ENCODE assay signal across 2 cellular contexts in the genomic region with DNA sequence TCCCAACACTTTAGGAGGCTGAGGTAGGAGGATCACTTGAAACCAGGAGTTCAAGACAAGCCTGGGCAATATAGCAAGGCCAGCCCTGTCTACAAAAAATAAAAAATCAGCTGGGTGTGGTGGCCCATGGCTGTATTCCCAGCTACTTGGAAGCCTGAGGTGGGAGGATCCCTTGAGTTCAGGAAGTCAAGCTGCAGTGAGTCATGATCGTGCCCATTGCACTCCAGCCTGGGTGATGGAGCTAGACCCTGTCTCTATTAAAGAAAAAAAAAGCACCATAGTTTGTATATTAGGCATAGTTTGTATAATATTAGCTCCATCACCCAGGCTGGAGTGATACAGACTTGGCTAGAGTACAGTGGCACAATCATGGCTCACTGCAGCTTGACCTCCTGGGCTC.
TF ChIP-seq lines count a peak whose summit lies in the region.

No MANE protein-coding gene starts in this region.

TF ChIP-seq in IMR-90, 13 proteins besides CTCF, POLR2A, EP300 and RAD21:
- TF ChIP-seq RFX5 (IDR thresholded peaks at IDR 0.05; ENCODE audit: low read depth, low read length) (no peak), RCOR1 (IDR thresholded peaks at IDR 0.05; ENCODE audit: insufficient replicate concordance, low read length) (no peak)

TF ChIP-seq in K562, 482 proteins besides CTCF, POLR2A, EP300 and RAD21:
- peak; percentile 41 for TF ChIP-seq FOSL1 (tag; conservative IDR thresholded peaks at IDR 0.05)
- TF ChIP-seq JUND (IDR thresholded peaks at IDR 0.05; ENCODE audit: borderline replicate concordance, low read depth, low read length) = 0 out of 2 replicates have a peak, but pooled peaks have one; percentile 14
- TF ChIP-seq JUND (tag; IDR thresholded peaks at IDR 0.05; ENCODE audit: borderline replicate concordance, low read depth, low read length) = no peak
- TF ChIP-seq DMBX1 (CRISPR knock-in tag; IDR thresholded peaks at IDR 0.05; ENCODE audit: borderline replicate concordance) = no peak
- TF ChIP-seq, protein P1, sequence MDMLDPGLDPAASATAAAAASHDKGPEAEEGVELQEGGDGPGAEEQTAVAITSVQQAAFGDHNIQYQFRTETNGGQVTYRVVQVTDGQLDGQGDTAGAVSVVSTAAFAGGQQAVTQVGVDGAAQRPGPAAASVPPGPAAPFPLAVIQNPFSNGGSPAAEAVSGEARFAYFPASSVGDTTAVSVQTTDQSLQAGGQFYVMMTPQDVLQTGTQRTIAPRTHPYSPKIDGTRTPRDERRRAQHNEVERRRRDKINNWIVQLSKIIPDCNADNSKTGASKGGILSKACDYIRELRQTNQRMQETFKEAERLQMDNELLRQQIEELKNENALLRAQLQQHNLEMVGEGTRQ (CRISPR knock-in tag; IDR thresholded peaks at IDR 0.05) = no peak
- TF ChIP-seq YY1 (IDR thresholded peaks at IDR 0.05; ENCODE audit: borderline replicate concordance in 1 of 3, control insufficient read depth in 1 of 3, extremely low read depth in 1 of 3, insufficient read depth in 3 of 3, insufficient read length in 1 of 3, insufficient replicate concordance in 2 of 3, low read depth in 1 of 3, low read length in 2 of 3) = no peak
- TF ChIP-seq, protein P2, sequence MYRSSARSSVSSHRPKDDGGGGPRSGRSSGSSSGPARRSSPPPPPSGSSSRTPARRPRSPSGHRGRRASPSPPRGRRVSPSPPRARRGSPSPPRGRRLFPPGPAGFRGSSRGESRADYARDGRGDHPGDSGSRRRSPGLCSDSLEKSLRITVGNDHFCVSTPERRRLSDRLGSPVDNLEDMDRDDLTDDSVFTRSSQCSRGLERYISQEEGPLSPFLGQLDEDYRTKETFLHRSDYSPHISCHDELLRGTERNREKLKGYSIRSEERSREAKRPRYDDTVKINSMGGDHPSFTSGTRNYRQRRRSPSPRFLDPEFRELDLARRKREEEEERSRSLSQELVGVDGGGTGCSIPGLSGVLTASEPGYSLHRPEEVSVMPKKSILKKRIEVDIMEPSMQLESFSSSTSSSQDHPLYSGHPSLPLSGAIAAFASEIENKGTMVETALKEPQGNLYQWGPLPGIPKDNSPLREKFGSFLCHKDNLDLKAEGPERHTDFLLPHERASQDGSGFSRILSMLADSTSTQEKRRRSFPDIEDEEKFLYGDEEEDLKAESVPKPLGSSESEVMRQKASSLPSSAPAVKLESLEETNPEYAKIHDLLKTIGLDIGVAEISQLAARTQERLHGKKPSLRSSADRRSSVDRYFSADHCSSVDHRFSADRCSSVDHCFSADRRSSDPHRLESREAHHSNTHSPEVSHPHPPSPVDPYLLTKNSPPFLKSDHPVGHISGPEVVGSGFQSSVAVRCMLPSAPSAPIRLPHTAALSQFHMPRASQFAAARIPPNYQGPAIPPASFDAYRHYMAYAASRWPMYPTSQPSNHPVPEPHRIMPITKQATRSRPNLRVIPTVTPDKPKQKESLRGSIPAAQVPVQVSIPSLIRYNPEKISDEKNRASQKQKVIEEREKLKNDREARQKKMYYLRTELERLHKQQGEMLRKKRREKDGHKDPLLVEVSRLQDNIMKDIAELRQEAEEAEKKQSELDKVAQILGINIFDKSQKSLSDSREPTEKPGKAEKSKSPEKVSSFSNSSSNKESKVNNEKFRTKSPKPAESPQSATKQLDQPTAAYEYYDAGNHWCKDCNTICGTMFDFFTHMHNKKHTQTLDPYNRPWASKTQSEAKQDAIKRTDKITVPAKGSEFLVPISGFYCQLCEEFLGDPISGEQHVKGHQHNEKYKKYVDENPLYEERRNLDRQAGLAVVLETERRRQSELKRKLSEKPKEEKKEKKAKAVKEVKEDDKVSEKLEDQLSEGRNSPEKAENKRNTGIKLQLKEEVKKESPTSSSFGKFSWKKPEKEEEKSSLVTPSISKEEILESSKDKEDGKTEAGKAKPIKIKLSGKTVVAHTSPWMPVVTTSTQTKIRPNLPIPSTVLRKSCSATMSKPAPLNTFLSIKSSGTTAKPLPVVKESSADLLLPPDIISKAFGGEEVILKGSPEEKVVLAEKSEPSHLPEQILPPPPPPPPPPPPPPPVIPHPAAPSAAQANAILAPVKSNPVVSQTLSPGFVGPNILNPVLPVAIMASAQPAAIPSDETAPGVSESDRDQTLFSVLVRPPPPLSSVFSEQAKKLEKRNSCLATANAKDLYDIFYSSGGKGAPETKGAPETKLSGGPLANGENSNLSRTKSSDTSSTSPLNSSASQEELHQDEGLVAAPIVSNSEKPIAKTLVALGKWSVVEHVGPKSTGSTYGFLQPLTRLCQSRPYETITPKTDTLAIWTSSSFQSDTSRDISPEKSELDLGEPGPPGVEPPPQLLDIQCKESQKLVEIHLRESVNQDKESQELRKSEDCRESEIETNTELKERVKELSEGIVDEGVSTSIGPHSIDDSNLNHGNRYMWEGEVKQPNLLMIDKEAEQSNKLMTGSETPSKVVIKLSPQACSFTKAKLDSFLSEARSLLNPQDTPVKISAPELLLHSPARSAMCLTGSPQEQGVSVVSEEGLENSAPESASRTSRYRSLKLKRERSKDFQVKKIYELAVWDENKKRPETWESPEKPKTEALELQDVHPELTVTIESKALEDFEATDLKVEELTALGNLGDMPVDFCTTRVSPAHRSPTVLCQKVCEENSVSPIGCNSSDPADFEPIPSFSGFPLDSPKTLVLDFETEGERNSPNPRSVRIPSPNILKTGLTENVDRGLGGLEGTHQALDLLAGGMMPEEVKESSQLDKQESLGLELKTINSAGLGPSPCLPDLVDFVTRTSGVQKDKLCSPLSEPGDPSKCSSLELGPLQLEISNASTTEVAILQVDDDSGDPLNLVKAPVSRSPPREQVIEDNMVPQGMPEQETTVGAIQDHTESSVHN (IDR thresholded peaks at IDR 0.05; ENCODE audit: borderline replicate concordance in 1 of 2, low read depth in 1 of 2) = no peak
- TF ChIP-seq CAMTA2 (CRISPR knock-in tag; conservative IDR thresholded peaks at IDR 0.05) = no peak
- no peak for TF ChIP-seq SRSF9 (IDR thresholded peaks at IDR 0.05; ENCODE audit: borderline replicate concordance, low read depth, low read length)
- TF ChIP-seq ETV5 (CRISPR knock-in tag; IDR thresholded peaks at IDR 0.05; ENCODE audit: low read depth) = no peak
- TF ChIP-seq, protein P3, sequence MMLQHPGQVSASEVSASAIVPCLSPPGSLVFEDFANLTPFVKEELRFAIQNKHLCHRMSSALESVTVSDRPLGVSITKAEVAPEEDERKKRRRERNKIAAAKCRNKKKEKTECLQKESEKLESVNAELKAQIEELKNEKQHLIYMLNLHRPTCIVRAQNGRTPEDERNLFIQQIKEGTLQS (IDR thresholded peaks at IDR 0.05) = peak; percentile 28; the same call in 1 of the 2 replicates
- TF ChIP-seq, protein P3 (CRISPR knock-in tag; conservative IDR thresholded peaks at IDR 0.05) = no peak
- TF ChIP-seq DDX20 (tag; IDR thresholded peaks at IDR 0.05; ENCODE audit: low read depth) = no peak
- no peak for TF ChIP-seq HDAC6 (IDR thresholded peaks at IDR 0.05; ENCODE audit: low read depth, low read length)
- no peak for TF ChIP-seq GABPB1 (CRISPR knock-in tag; IDR thresholded peaks at IDR 0.05)
